In the genomic region with DNA sequence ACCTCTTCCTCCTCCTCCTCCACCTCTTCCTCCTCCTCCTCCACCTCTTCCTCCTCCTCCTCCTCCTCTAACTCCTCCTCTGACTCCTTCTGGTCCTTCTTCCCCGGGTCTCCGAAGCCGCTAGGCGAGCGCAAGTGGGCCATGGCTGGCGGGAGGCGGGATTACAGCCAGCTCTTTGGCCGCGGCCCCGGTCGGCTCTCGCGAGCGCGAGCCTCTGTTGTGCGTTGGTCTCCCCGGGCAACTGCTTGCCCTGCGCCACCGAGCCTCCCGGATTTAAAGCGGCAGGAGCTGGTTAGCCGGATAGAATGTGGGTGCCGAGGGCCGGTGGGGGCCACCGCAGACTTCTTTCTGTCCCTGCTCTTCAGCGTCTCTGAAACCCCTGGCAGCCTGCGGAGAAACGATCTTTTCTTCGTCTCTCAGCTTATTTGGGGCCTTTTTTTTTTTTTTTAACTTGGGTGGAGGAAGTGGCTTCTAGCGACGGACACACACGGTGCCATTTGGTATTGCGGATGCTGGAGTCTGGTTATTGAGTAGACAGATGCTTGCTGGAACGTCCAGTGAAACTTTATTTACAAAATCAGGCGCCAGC, we compare ENCODE assay signal across 1 cellular context.
TF ChIP-seq lines count a peak whose summit lies in the region.

ERICH6 (minus strand) TSS at position 165 of the 589 bp plus-strand sequence; CDS start at position 143, 22 bp downstream.

TF ChIP-seq in IMR-90, 13 proteins besides CTCF, POLR2A, EP300 and RAD21 (continued from another document):
- TF ChIP-seq, protein P1, sequence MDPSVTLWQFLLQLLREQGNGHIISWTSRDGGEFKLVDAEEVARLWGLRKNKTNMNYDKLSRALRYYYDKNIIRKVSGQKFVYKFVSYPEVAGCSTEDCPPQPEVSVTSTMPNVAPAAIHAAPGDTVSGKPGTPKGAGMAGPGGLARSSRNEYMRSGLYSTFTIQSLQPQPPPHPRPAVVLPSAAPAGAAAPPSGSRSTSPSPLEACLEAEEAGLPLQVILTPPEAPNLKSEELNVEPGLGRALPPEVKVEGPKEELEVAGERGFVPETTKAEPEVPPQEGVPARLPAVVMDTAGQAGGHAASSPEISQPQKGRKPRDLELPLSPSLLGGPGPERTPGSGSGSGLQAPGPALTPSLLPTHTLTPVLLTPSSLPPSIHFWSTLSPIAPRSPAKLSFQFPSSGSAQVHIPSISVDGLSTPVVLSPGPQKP (IDR thresholded peaks at IDR 0.05; ENCODE audit: borderline replicate concordance, low read depth, low read length): no peak
- TF ChIP-seq RFX5 (IDR thresholded peaks at IDR 0.05; ENCODE audit: low read depth, low read length): no peak
- TF ChIP-seq NFE2L2 (IDR thresholded peaks at IDR 0.05; ENCODE audit: low read depth, low read length): no peak
- no peak for TF ChIP-seq SMC3 (IDR thresholded peaks at IDR 0.05; ENCODE audit: low read depth, low read length)
- no peak for TF ChIP-seq MAFK (IDR thresholded peaks at IDR 0.05; ENCODE audit: low read depth, low read length)
- TF ChIP-seq RCOR1 (IDR thresholded peaks at IDR 0.05; ENCODE audit: insufficient replicate concordance, low read length): no peak
